In the genomic region with DNA sequence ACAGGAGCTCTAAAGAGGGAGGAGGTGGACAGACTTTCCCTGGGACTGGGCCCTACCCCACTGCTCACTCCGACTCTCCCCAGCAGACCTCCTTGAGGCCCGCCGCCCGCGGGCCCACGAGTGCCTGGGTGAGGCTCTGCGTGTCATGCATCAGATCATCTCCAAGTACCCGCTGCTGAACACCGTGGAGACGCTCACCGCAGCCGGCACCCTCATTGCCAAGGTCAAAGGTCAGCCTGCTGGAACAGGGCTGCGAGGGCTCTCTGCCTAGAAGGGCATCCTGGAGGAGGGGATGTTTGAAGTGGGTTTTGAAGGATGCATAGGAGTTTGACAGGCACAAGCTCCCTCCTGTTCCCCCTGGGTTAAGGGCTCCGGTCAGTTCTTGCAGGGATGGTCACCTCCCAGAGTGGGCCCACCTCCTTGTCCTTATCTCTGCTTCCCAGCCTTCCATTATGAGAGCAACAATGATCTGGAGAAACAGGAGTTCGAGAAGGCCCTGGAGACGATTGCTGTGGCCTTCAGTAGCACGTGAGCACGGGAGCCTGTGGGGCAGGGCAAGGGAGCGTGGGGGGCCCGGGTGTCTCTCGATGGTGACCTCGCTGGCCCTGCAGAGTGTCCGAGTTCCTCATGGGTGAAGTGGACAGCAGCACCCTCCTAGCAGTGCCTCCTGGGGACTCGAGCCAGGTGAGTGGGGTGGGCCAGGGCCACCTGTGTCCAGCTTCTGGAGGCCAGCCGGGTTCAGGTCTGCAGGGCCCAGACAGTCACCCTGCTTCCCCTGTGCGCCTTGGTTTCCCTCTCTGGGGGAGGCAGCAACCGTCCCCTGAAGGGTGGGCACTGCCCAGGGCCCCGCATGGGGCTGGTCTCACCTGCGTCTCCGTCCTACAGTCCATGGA, we compare ENCODE assay signal across 1 cellular context.
TF ChIP-seq lines count a peak whose summit lies in the region.

No MANE protein-coding gene starts in this region.

TF ChIP-seq in K562, 482 proteins besides CTCF, POLR2A, EP300 and RAD21 (continued from another document and continues in another):
- TF ChIP-seq, protein P1, sequence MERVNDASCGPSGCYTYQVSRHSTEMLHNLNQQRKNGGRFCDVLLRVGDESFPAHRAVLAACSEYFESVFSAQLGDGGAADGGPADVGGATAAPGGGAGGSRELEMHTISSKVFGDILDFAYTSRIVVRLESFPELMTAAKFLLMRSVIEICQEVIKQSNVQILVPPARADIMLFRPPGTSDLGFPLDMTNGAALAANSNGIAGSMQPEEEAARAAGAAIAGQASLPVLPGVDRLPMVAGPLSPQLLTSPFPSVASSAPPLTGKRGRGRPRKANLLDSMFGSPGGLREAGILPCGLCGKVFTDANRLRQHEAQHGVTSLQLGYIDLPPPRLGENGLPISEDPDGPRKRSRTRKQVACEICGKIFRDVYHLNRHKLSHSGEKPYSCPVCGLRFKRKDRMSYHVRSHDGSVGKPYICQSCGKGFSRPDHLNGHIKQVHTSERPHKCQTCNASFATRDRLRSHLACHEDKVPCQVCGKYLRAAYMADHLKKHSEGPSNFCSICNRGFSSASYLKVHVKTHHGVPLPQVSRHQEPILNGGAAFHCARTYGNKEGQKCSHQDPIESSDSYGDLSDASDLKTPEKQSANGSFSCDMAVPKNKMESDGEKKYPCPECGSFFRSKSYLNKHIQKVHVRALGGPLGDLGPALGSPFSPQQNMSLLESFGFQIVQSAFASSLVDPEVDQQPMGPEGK (CRISPR knock-in tag; IDR thresholded peaks at IDR 0.05; ENCODE audit: borderline replicate concordance) = no peak
- no peak for TF ChIP-seq TOE1 (IDR thresholded peaks at IDR 0.05; ENCODE audit: borderline replicate concordance)
- no peak for TF ChIP-seq TOE1 (CRISPR knock-in tag; IDR thresholded peaks at IDR 0.05; ENCODE audit: borderline replicate concordance, low read depth)
- TF ChIP-seq ZNF134 (CRISPR knock-in tag; conservative IDR thresholded peaks at IDR 0.05) = no peak
- no peak for TF ChIP-seq ZNF696 (CRISPR knock-in tag; conservative IDR thresholded peaks at IDR 0.05)
- no peak for TF ChIP-seq SIN3A (IDR thresholded peaks at IDR 0.05; ENCODE audit: borderline replicate concordance in 2 of 2, control insufficient read depth in 1 of 2, low read depth in 2 of 2, low read length in 2 of 2)
- TF ChIP-seq, protein P2, sequence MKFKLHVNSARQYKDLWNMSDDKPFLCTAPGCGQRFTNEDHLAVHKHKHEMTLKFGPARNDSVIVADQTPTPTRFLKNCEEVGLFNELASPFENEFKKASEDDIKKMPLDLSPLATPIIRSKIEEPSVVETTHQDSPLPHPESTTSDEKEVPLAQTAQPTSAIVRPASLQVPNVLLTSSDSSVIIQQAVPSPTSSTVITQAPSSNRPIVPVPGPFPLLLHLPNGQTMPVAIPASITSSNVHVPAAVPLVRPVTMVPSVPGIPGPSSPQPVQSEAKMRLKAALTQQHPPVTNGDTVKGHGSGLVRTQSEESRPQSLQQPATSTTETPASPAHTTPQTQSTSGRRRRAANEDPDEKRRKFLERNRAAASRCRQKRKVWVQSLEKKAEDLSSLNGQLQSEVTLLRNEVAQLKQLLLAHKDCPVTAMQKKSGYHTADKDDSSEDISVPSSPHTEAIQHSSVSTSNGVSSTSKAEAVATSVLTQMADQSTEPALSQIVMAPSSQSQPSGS (CRISPR knock-in tag; IDR thresholded peaks at IDR 0.05) = no peak
- no peak for TF ChIP-seq MAFF (IDR thresholded peaks at IDR 0.05; ENCODE audit: low read length)
- TF ChIP-seq, protein P3, sequence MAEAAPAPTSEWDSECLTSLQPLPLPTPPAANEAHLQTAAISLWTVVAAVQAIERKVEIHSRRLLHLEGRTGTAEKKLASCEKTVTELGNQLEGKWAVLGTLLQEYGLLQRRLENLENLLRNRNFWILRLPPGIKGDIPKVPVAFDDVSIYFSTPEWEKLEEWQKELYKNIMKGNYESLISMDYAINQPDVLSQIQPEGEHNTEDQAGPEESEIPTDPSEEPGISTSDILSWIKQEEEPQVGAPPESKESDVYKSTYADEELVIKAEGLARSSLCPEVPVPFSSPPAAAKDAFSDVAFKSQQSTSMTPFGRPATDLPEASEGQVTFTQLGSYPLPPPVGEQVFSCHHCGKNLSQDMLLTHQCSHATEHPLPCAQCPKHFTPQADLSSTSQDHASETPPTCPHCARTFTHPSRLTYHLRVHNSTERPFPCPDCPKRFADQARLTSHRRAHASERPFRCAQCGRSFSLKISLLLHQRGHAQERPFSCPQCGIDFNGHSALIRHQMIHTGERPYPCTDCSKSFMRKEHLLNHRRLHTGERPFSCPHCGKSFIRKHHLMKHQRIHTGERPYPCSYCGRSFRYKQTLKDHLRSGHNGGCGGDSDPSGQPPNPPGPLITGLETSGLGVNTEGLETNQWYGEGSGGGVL (CRISPR knock-in tag; IDR thresholded peaks at IDR 0.05) = no peak
- no peak for TF ChIP-seq BRCA1 (IDR thresholded peaks at IDR 0.05)
- TF ChIP-seq BRCA1 (CRISPR knock-in tag; IDR thresholded peaks at IDR 0.05) = no peak
- TF ChIP-seq, protein P4, sequence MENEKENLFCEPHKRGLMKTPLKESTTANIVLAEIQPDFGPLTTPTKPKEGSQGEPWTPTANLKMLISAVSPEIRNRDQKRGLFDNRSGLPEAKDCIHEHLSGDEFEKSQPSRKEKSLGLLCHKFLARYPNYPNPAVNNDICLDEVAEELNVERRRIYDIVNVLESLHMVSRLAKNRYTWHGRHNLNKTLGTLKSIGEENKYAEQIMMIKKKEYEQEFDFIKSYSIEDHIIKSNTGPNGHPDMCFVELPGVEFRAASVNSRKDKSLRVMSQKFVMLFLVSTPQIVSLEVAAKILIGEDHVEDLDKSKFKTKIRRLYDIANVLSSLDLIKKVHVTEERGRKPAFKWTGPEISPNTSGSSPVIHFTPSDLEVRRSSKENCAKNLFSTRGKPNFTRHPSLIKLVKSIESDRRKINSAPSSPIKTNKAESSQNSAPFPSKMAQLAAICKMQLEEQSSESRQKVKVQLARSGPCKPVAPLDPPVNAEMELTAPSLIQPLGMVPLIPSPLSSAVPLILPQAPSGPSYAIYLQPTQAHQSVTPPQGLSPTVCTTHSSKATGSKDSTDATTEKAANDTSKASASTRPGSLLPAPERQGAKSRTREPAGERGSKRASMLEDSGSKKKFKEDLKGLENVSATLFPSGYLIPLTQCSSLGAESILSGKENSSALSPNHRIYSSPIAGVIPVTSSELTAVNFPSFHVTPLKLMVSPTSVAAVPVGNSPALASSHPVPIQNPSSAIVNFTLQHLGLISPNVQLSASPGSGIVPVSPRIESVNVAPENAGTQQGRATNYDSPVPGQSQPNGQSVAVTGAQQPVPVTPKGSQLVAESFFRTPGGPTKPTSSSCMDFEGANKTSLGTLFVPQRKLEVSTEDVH (IDR thresholded peaks at IDR 0.05; ENCODE audit: low read depth, partially characterized antibody) = no peak
- no peak for TF ChIP-seq POLR3A (IDR thresholded peaks at IDR 0.05; ENCODE audit: borderline replicate concordance, extremely low read depth, insufficient read depth, insufficient read length)
- TF ChIP-seq, protein P5, sequence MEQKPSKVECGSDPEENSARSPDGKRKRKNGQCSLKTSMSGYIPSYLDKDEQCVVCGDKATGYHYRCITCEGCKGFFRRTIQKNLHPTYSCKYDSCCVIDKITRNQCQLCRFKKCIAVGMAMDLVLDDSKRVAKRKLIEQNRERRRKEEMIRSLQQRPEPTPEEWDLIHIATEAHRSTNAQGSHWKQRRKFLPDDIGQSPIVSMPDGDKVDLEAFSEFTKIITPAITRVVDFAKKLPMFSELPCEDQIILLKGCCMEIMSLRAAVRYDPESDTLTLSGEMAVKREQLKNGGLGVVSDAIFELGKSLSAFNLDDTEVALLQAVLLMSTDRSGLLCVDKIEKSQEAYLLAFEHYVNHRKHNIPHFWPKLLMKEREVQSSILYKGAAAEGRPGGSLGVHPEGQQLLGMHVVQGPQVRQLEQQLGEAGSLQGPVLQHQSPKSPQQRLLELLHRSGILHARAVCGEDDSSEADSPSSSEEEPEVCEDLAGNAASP (IDR thresholded peaks at IDR 0.05) = no peak
- no peak for TF ChIP-seq PHTF2 (CRISPR knock-in tag; IDR thresholded peaks at IDR 0.05)
- TF ChIP-seq BHLHE40 (IDR thresholded peaks at IDR 0.05; ENCODE audit: low read length) = peak; percentile 98
- no peak for TF ChIP-seq BCOR (IDR thresholded peaks at IDR 0.05)
- TF ChIP-seq SUPT5H (IDR thresholded peaks at IDR 0.05) = no peak
- TF ChIP-seq ZNF311 (CRISPR knock-in tag; IDR thresholded peaks at IDR 0.05) = no peak
- TF ChIP-seq, protein P6, sequence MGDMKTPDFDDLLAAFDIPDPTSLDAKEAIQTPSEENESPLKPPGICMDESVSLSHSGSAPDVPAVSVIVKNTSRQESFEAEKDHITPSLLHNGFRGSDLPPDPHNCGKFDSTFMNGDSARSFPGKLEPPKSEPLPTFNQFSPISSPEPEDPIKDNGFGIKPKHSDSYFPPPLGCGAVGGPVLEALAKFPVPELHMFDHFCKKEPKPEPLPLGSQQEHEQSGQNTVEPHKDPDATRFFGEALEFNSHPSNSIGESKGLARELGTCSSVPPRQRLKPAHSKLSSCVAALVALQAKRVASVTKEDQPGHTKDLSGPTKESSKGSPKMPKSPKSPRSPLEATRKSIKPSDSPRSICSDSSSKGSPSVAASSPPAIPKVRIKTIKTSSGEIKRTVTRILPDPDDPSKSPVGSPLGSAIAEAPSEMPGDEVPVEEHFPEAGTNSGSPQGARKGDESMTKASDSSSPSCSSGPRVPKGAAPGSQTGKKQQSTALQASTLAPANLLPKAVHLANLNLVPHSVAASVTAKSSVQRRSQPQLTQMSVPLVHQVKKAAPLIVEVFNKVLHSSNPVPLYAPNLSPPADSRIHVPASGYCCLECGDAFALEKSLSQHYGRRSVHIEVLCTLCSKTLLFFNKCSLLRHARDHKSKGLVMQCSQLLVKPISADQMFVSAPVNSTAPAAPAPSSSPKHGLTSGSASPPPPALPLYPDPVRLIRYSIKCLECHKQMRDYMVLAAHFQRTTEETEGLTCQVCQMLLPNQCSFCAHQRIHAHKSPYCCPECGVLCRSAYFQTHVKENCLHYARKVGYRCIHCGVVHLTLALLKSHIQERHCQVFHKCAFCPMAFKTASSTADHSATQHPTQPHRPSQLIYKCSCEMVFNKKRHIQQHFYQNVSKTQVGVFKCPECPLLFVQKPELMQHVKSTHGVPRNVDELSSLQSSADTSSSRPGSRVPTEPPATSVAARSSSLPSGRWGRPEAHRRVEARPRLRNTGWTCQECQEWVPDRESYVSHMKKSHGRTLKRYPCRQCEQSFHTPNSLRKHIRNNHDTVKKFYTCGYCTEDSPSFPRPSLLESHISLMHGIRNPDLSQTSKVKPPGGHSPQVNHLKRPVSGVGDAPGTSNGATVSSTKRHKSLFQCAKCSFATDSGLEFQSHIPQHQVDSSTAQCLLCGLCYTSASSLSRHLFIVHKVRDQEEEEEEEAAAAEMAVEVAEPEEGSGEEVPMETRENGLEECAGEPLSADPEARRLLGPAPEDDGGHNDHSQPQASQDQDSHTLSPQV (IDR thresholded peaks at IDR 0.05) = peak; percentile 52
- TF ChIP-seq TBP (optimal IDR thresholded peaks at IDR 0.05; ENCODE audit: low read depth, low read length) = no peak
- no peak for TF ChIP-seq NONO (IDR thresholded peaks at IDR 0.05; ENCODE audit: low read depth in 2 of 2, low read length in 1 of 2)
- TF ChIP-seq XRCC4 (IDR thresholded peaks at IDR 0.05; ENCODE audit: extremely low read depth, insufficient read depth, insufficient read length) = no peak
- TF ChIP-seq MBD2 (IDR thresholded peaks at IDR 0.05; ENCODE audit: borderline replicate concordance, low read depth) = no peak
- TF ChIP-seq, protein P7, sequence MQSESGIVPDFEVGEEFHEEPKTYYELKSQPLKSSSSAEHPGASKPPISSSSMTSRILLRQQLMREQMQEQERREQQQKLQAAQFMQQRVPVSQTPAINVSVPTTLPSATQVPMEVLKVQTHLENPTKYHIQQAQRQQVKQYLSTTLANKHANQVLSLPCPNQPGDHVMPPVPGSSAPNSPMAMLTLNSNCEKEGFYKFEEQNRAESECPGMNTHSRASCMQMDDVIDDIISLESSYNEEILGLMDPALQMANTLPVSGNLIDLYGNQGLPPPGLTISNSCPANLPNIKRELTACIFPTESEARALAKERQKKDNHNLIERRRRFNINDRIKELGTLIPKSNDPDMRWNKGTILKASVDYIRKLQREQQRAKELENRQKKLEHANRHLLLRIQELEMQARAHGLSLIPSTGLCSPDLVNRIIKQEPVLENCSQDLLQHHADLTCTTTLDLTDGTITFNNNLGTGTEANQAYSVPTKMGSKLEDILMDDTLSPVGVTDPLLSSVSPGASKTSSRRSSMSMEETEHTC (IDR thresholded peaks at IDR 0.05) = peak; percentile 35; the same call in 1 of the 2 replicates
- TF ChIP-seq DACH1 (IDR thresholded peaks at IDR 0.05; ENCODE audit: partially characterized antibody) = no peak
- no peak for TF ChIP-seq ZNF77 (CRISPR knock-in tag; IDR thresholded peaks at IDR 0.05)
- TF ChIP-seq, protein P8, sequence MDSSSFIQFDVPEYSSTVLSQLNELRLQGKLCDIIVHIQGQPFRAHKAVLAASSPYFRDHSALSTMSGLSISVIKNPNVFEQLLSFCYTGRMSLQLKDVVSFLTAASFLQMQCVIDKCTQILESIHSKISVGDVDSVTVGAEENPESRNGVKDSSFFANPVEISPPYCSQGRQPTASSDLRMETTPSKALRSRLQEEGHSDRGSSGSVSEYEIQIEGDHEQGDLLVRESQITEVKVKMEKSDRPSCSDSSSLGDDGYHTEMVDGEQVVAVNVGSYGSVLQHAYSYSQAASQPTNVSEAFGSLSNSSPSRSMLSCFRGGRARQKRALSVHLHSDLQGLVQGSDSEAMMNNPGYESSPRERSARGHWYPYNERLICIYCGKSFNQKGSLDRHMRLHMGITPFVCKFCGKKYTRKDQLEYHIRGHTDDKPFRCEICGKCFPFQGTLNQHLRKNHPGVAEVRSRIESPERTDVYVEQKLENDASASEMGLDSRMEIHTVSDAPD (CRISPR knock-in tag; IDR thresholded peaks at IDR 0.05) = no peak
- no peak for TF ChIP-seq SNIP1 (IDR thresholded peaks at IDR 0.05; ENCODE audit: low read depth)
- no peak for TF ChIP-seq SMAD2 (IDR thresholded peaks at IDR 0.05; ENCODE audit: low read depth, low read length)
- TF ChIP-seq, protein P9, sequence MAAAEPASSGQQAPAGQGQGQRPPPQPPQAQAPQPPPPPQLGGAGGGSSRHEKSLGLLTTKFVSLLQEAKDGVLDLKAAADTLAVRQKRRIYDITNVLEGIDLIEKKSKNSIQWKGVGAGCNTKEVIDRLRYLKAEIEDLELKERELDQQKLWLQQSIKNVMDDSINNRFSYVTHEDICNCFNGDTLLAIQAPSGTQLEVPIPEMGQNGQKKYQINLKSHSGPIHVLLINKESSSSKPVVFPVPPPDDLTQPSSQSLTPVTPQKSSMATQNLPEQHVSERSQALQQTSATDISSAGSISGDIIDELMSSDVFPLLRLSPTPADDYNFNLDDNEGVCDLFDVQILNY (CRISPR knock-in tag; IDR thresholded peaks at IDR 0.05) = no peak
- TF ChIP-seq, protein P10, sequence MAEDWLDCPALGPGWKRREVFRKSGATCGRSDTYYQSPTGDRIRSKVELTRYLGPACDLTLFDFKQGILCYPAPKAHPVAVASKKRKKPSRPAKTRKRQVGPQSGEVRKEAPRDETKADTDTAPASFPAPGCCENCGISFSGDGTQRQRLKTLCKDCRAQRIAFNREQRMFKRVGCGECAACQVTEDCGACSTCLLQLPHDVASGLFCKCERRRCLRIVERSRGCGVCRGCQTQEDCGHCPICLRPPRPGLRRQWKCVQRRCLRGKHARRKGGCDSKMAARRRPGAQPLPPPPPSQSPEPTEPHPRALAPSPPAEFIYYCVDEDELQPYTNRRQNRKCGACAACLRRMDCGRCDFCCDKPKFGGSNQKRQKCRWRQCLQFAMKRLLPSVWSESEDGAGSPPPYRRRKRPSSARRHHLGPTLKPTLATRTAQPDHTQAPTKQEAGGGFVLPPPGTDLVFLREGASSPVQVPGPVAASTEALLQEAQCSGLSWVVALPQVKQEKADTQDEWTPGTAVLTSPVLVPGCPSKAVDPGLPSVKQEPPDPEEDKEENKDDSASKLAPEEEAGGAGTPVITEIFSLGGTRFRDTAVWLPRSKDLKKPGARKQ (CRISPR knock-in tag; IDR thresholded peaks at IDR 0.05) = no peak
- no peak for TF ChIP-seq MCM2 (IDR thresholded peaks at IDR 0.05; ENCODE audit: low read depth)
- TF ChIP-seq SIX5 (IDR thresholded peaks at IDR 0.05; ENCODE audit: borderline replicate concordance in 1 of 2, insufficient read depth in 1 of 2, low read depth in 1 of 2, low read length in 2 of 2) = no peak
- no peak for TF ChIP-seq ELF1 (tag; IDR thresholded peaks at IDR 0.05)
- no peak for TF ChIP-seq KDM4B (IDR thresholded peaks at IDR 0.05; ENCODE audit: borderline replicate concordance in 2 of 2, low read depth in 1 of 2)
